ENCODE assay signal across 8 cellular contexts in genomic region chr9:99105152-99106043, GRCh38. TPM values are rescaled to one million over a fixed set of nuclear protein-coding genes. Genes with fewer than 3 reads are reported as not detected.
A peak's percentile ranks its signal among the peaks of the same experiment; 100 is the strongest.
DNase-seq lines count a peak whose midpoint lies in the region; ATAC-seq and TF ChIP-seq lines count a peak whose summit lies in the region.

No MANE protein-coding gene starts in this region.

- H3K36me3 Mint-ChIP-seq in activated naive CD8-positive, alpha-beta T cell treated with anti-CD3 and anti-CD28 coated beads, Interleukin-2, amount 10 ng/mL, durations not matched to agents 7 days and 5 days = peaks cover 37% of the 10 kb centered on the region

- POLR2A ChIA-PET in activated naive CD8-positive, alpha-beta T cell treated with anti-CD3 and anti-CD28 coated beads, Interleukin-2, amount 10 ng/mL, durations not matched to agents 7 days and 5 days (lab: Charles Lee) = interaction anchor here (0.7 to 5.2 kb wide), 27 partner anchors 8 to 108 kb away, joined by 3 to 85 read pairs (median 5); no protein-coding TSS in a partner anchor

- H3K27ac ChIP-seq in RWPE2 (ENCODE audit: poor library complexity, severe bottlenecking) (peak overlapping the region; percentile 87), parathyroid adenoma (peak overlapping the region; percentile 44)

- H3K9me3 ChIP-seq in RWPE2 (ENCODE audit: severe bottlenecking) = no peaks in the 10 kb centered on the region
- no peaks in the 10 kb centered on the region for H3K9me3 ChIP-seq in parathyroid adenoma (ENCODE audit: control insufficient read depth, low read length)

- peak overlapping the region; percentile 68 for H3K4me2 ChIP-seq in parathyroid adenoma (ENCODE audit: low read length)

- no peaks in the 10 kb centered on the region for H3K79me2 ChIP-seq in parathyroid adenoma

- no peak overlapping the region for H3K9ac ChIP-seq in parathyroid adenoma

- no peaks in the 10 kb centered on the region for H3K27me3 Mint-ChIP-seq in activated naive CD8-positive, alpha-beta T cell treated with anti-CD3 and anti-CD28 coated beads, Interleukin-2, amount 10 ng/mL, durations not matched to agents 7 days and 5 days

- peak overlapping the region; percentile 76 for H2AFZ ChIP-seq in parathyroid adenoma

- no peaks in the 10 kb centered on the region for H3K27me3 ChIP-seq in RWPE2 (ENCODE audit: insufficient read depth, poor library complexity, severe bottlenecking)
- no peaks in the 10 kb centered on the region for H3K27me3 ChIP-seq in parathyroid adenoma (ENCODE audit: control insufficient read depth, insufficient read depth, low read length)

- ATAC-seq in HG03159 (IDR thresholded peaks at IDR 0.05; ENCODE audit: unreplicated experiment) (peak; percentile 44), RWPE2 (ENCODE audit: low read depth) (peak; percentile 65)
- ATAC-seq in activated naive CD8-positive, alpha-beta T cell treated with anti-CD3 and anti-CD28 coated beads, Interleukin-2, amount 10 ng/mL, durations not matched to agents 7 days and 5 days (ENCODE audit: low read depth) = peak; percentile 7

- DNase-seq in CD1c-positive myeloid dendritic cell (ENCODE audit: extremely low spot score) = peak; percentile 83
- peak; percentile 76 for DNase-seq in RWPE2 (ENCODE audit: low spot score)
- no peak for DNase-seq in activated naive CD8-positive, alpha-beta T cell treated with anti-CD3 and anti-CD28 coated beads, Interleukin-2, amount 10 ng/mL, durations not matched to agents 7 days and 5 days
- DNase-seq in cardiac septum (ENCODE audit: low spot score) = peak; percentile 89
- DNase-seq in NCI-H2029 treated with DMSO at 0.1 percent for 48 hours (lab: John Stamatoyannopoulos, UW) = no peak

- peak overlapping the region; percentile 86 for H3K4me3 Mint-ChIP-seq in activated naive CD8-positive, alpha-beta T cell treated with anti-CD3 and anti-CD28 coated beads, Interleukin-2, amount 10 ng/mL, durations not matched to agents 7 days and 5 days

- H3K9me3 Mint-ChIP-seq in activated naive CD8-positive, alpha-beta T cell treated with anti-CD3 and anti-CD28 coated beads, Interleukin-2, amount 10 ng/mL, durations not matched to agents 7 days and 5 days = peaks cover 3% of the 10 kb centered on the region

- peak overlapping the region; percentile 66 for H3K4me3 ChIP-seq in RWPE2 (ENCODE audit: severe bottlenecking)
- H3K4me3 ChIP-seq in parathyroid adenoma (ENCODE audit: low read depth, low read length) = peak overlapping the region; percentile 61

- peak overlapping the region; percentile 79 for H3K27ac Mint-ChIP-seq in activated naive CD8-positive, alpha-beta T cell treated with anti-CD3 and anti-CD28 coated beads, Interleukin-2, amount 10 ng/mL, durations not matched to agents 7 days and 5 days

- H3K36me3 ChIP-seq in RWPE2 (ENCODE audit: low read depth) (0 out of 2 replicates have a peak, but pooled peaks cover 2% of the 10 kb centered on the region), parathyroid adenoma (ENCODE audit: control insufficient read depth, insufficient read depth, low read length) (no peaks in the 10 kb centered on the region)

- intact Hi-C loops in cardiac septum (cut with DNase I) = no loop called here

- H3K4me1 ChIP-seq in RWPE2 (ENCODE audit: insufficient read depth, poor library complexity, severe bottlenecking) (peaks cover 17% of the 10 kb centered on the region), parathyroid adenoma (no peaks in the 10 kb centered on the region)

- TF ChIP-seq CTCF in RWPE2 (IDR thresholded peaks at IDR 0.05; ENCODE audit: poor library complexity, severe bottlenecking) (no peak), parathyroid adenoma (IDR thresholded peaks at IDR 0.05) (no peak)

- peaks cover 52% of the 10 kb centered on the region for H3K4me1 Mint-ChIP-seq in activated naive CD8-positive, alpha-beta T cell treated with anti-CD3 and anti-CD28 coated beads, Interleukin-2, amount 10 ng/mL, durations not matched to agents 7 days and 5 days

- peak; percentile 87 for TF ChIP-seq POLR2A in GM19099 (IDR thresholded peaks at IDR 0.05; ENCODE audit: extremely low read depth, insufficient read length, low read depth)

RNA-seq across cellular contexts. Expression of gene TGFBR1, which starts 0.5 kb away (rescaled TPM):
- 10 to 100 TPM; 82.7 to 83.5 TPM for total RNA-seq in activated naive CD8-positive, alpha-beta T cell treated with anti-CD3 and anti-CD28 coated beads, Interleukin-2, amount 10 ng/mL, durations not matched to agents 7 days and 5 days
- 21.8 TPM for total RNA-seq in cardiac septum

Comparison
In these comparisons a context has a peak if more than half of its experiments do, and no peak if none do; other contexts are left out.
1. DNase-seq: peak in CD1c-positive myeloid dendritic cell (single experiment), RWPE2 (single experiment) and cardiac septum (single experiment); none in activated naive CD8-positive, alpha-beta T cell treated with anti-CD3 and anti-CD28 coated beads, Interleukin-2, amount 10 ng/mL, durations not matched to agents 7 days and 5 days (single experiment) and NCI-H2029 treated with DMSO at 0.1 percent for 48 hours (single experiment).
2. ATAC-seq: peak in every context shown above with its lines; median percentile 65 in RWPE2; 44 in HG03159; 7 in activated naive CD8-positive, alpha-beta T cell treated with anti-CD3 and anti-CD28 coated beads, Interleukin-2, amount 10 ng/mL, durations not matched to agents 7 days and 5 days.